24 cellular contexts compared by ENCODE assay signal in genomic region chr22:33723915-33724314, GRCh38.
A peak's percentile ranks its signal among the peaks of the same experiment; 100 is the strongest.
DNase-seq lines count a peak whose midpoint lies in the region; ATAC-seq and TF ChIP-seq lines count a peak whose summit lies in the region.
"Had no signal": no experiment of that assay in that cellular context is flagged by ENCODE, and none has a peak within 500 bp of the region (broad histone marks: within the 10 kb centered on the region; RNA-seq: fewer than 3 reads in every experiment).

No MANE protein-coding gene starts in this region.

- no peak for TF ChIP-seq CTCF in foreskin keratinocyte (conservative IDR thresholded peaks at IDR 0.05)

- peaks cover 3% of the 10 kb centered on the region for H3K9me3 ChIP-seq in iPS-15b (ENCODE audit: control insufficient read depth, insufficient read depth, low read length)
- H3K9me3 ChIP-seq: ascending aorta, upper lobe of left lung had no signal

- H3K4me1 ChIP-seq in iPS-15b (ENCODE audit: control insufficient read depth, insufficient read depth, low read length), result peaks cover 2% of the 10 kb centered on the region
- H3K4me1 ChIP-seq in foreskin keratinocyte, result peaks cover 11% of the 10 kb centered on the region

- DNase-seq in Right ventricle myocardium inferior (ENCODE audit: missing footprints) (no peak), cardiac septum (ENCODE audit: low spot score) (no peak), SKM-1 (lab: John Stamatoyannopoulos, UW; ENCODE audit: unreplicated experiment) (peak; percentile 1), foreskin keratinocyte (no peak), SIG-M5 (lab: John Stamatoyannopoulos, UW) (no peak), dedifferentiated amniotic fluid mesenchymal stem cell (ENCODE audit: extremely low spot score) (no peak), NCI-H2196 treated with DMSO at 0.1 percent for 48 hours (lab: John Stamatoyannopoulos, UW; ENCODE audit: unreplicated experiment) (no peak)
- DNase-seq: activated CD4-positive, alpha-beta T cell treated with anti-CD3 and anti-CD28 coated beads, Interleukin-2, amount 50 U/mL, for 4 hours; activated CD8-positive, alpha-beta memory T cell treated with anti-CD3 and anti-CD28 coated beads, Interleukin-2, amount 10 ng/mL, durations not matched to agents 7 days and 5 days; activated T-cell treated with anti-CD3 and anti-CD28 coated beads, Interleukin-2, amount 50 U/mL, for 48 hours; CD8-positive, alpha-beta T cell; effector CD8-positive, alpha-beta T cell; glutamatergic neuron; H7; KG1; NCI-H1436 treated with DMSO at 0.1 percent for 48 hours; NCI-H2081 treated with DMSO at 0.1 percent for 48 hours; NCI-H226; NCI-H526 treated with DMSO at 0.1 percent for 48 hours; stimulated activated CD4-positive, alpha-beta T cell treated with anti-CD3 and anti-CD28 coated beads, Interleukin-4, amount 100 ng/mL, for 24 hours had no signal

- no peak overlapping the region for H3K27ac ChIP-seq in foreskin keratinocyte
- H3K27ac ChIP-seq: ascending aorta, epithelial cell of prostate, upper lobe of left lung had no signal

- H3K4me3 ChIP-seq in iPS-15b (ENCODE audit: low read depth, low read length), result no peak overlapping the region
- H3K4me3 ChIP-seq: ascending aorta, upper lobe of left lung had no signal

- peak overlapping the region; percentile 37 for H3K9ac ChIP-seq in iPS-15b (ENCODE audit: low read depth, low read length)

- H3K27me3 ChIP-seq in iPS-15b (ENCODE audit: control insufficient read depth, insufficient read depth, low read length), result no peaks in the 10 kb centered on the region
- H3K27me3 ChIP-seq in foreskin keratinocyte, result no peaks in the 10 kb centered on the region
- H3K27me3 ChIP-seq: ascending aorta, upper lobe of left lung had no signal

- H3K36me3 ChIP-seq in iPS-15b (ENCODE audit: control insufficient read depth, insufficient read depth, low read length), result no peaks in the 10 kb centered on the region
- H3K36me3 ChIP-seq: ascending aorta, upper lobe of left lung had no signal

- intact Hi-C loops in Right ventricle myocardium inferior (cut with DNase I), result no loop called here
- intact Hi-C loops in cardiac septum (cut with DNase I), result no loop called here

- ATAC-seq in Right ventricle myocardium inferior (peak; percentile 38), foreskin keratinocyte (no peak)
- ATAC-seq: activated CD8-positive, alpha-beta memory T cell treated with anti-CD3 and anti-CD28 coated beads, Interleukin-2, amount 10 ng/mL, durations not matched to agents 7 days and 5 days; CD8-positive, alpha-beta T cell had no signal
